In genomic region chr12:123705935-123706334, GRCh38 we compare ENCODE assay signal across 14 cellular contexts. TPM values are rescaled to one million over a fixed set of nuclear protein-coding genes. Genes with fewer than 3 reads are reported as not detected.
DNase-seq lines count a peak whose midpoint lies in the region; ATAC-seq lines count a peak whose summit lies in the region.
"Had no signal": no experiment of that assay in that cellular context is flagged by ENCODE, and none has a peak within 500 bp of the region (broad histone marks: within the 10 kb centered on the region; RNA-seq: fewer than 3 reads in every experiment).

No MANE protein-coding gene starts in this region.

- in situ Hi-C loops in KBM-7 (cut with MboI; ENCODE audit: low pct_unique_long_range_greater_than_20kb, low sequenced_read_pairs), result no loop called here

- POLR2A ChIA-PET in activated CD4-positive, alpha-beta T cell treated with anti-CD3 and anti-CD28 coated beads for 36 hours (lab: Charles Lee), result no interaction called here

- CTCF ChIA-PET in activated CD4-positive, alpha-beta T cell treated with anti-CD3 and anti-CD28 coated beads for 36 hours (lab: Charles Lee), result no interaction called here

- H3K27ac Mint-ChIP-seq in activated CD4-positive, alpha-beta T cell treated with anti-CD3 and anti-CD28 coated beads for 36 hours, result no peak overlapping the region
- H3K27ac Mint-ChIP-seq: naive thymus-derived CD4-positive, alpha-beta T cell had no signal

- peak; percentile 71 for ATAC-seq in activated CD4-positive, alpha-beta T cell treated with anti-CD3 and anti-CD28 coated beads for 36 hours
- no peak for ATAC-seq in HG02973 (IDR thresholded peaks at IDR 0.05; ENCODE audit: unreplicated experiment)
- ATAC-seq: naive thymus-derived CD4-positive, alpha-beta T cell had no signal

- DNase-seq in activated CD4-positive, alpha-beta T cell treated with anti-CD3 and anti-CD28 coated beads for 36 hours, result peak; percentile 37
- DNase-seq in activated CD4-positive, alpha-beta T cell treated with anti-CD3 and anti-CD28 coated beads, Interleukin-2, amount 50 U/mL, for 4 hours, result no peak
- peak; percentile 24 for DNase-seq in KBM-7
- peak; percentile 15 for DNase-seq in RPMI7951 (ENCODE audit: low read depth)
- peak; percentile 20 for DNase-seq in kidney tubule cell (ENCODE audit: low spot score)
- DNase-seq in stimulated activated CD4-positive, alpha-beta T cell treated with anti-CD3 and anti-CD28 coated beads, Interleukin-4, amount 100 ng/mL, for 4 hours, result no peak
- DNase-seq in stimulated activated CD4-positive, alpha-beta T cell treated with anti-CD3 and anti-CD28 coated beads, Interleukin-4, amount 100 ng/mL, for 1 hour, result no peak
- DNase-seq: activated naive CD4-positive, alpha-beta T cell; DMS153; left ventricle myocardium inferior; naive thymus-derived CD4-positive, alpha-beta T cell; NCI-H146; posterior cingulate gyrus had no signal

- no peak overlapping the region for H3K4me3 Mint-ChIP-seq in activated CD4-positive, alpha-beta T cell treated with anti-CD3 and anti-CD28 coated beads for 36 hours
- H3K4me3 Mint-ChIP-seq: naive thymus-derived CD4-positive, alpha-beta T cell had no signal

- H3K36me3 Mint-ChIP-seq in activated CD4-positive, alpha-beta T cell treated with anti-CD3 and anti-CD28 coated beads for 36 hours (ENCODE audit: low read depth), result peaks cover 3% of the 10 kb centered on the region

- H3K9me3 Mint-ChIP-seq in activated CD4-positive, alpha-beta T cell treated with anti-CD3 and anti-CD28 coated beads for 36 hours (ENCODE audit: low read depth), result no peaks in the 10 kb centered on the region
- H3K9me3 Mint-ChIP-seq: naive thymus-derived CD4-positive, alpha-beta T cell had no signal

- intact Hi-C loops in activated CD4-positive, alpha-beta T cell treated with anti-CD3 and anti-CD28 coated beads for 36 hours (cut with DNase I, micrococcal nuclease), result no loop called here

- H3K27me3 Mint-ChIP-seq in activated CD4-positive, alpha-beta T cell treated with anti-CD3 and anti-CD28 coated beads for 36 hours, result no peaks in the 10 kb centered on the region
- H3K27me3 Mint-ChIP-seq: naive thymus-derived CD4-positive, alpha-beta T cell had no signal

- H3K4me1 Mint-ChIP-seq in activated CD4-positive, alpha-beta T cell treated with anti-CD3 and anti-CD28 coated beads for 36 hours, result peaks cover 2% of the 10 kb centered on the region

RNA-seq across cellular contexts. Expression of gene ATP6V0A2, which starts 6.2 kb away (rescaled TPM):
- 10 to 100 TPM; 71.9 to 79.1 TPM for total RNA-seq in activated CD4-positive, alpha-beta T cell treated with anti-CD3 and anti-CD28 coated beads for 36 hours
- 6.5 and 7.9 TPM in 2 replicates for total RNA-seq in RPMI7951 (2014; rRNA removed; shearing (Covaris generic))

RNA-seq across cellular contexts. Expression of gene TCTN2, which starts 35.0 kb away (rescaled TPM):
- total RNA-seq in activated CD4-positive, alpha-beta T cell treated with anti-CD3 and anti-CD28 coated beads for 36 hours, result 1 to 10 TPM; 4.4 to 4.5 TPM
- total RNA-seq in RPMI7951 (2014; rRNA removed; shearing (Covaris generic)), result 15.2 and 18.3 TPM in 2 replicates

RNA-seq across cellular contexts. Expression of gene DNAH10, which starts 56.2 kb away (rescaled TPM):
- under 1 TPM; 0.16 to 0.37 TPM for total RNA-seq in activated CD4-positive, alpha-beta T cell treated with anti-CD3 and anti-CD28 coated beads for 36 hours
- total RNA-seq in RPMI7951 (2014; rRNA removed; shearing (Covaris generic)), result under 0.01 and 0.10 TPM in 2 replicates
- total RNA-seq: left ventricle myocardium inferior had no signal

Comparison
In these comparisons a context has a peak if more than half of its experiments do, and no peak if none do; other contexts are left out.
1. DNase-seq: peak in activated CD4-positive, alpha-beta T cell treated with anti-CD3 and anti-CD28 coated beads for 36 hours (single experiment), KBM-7 (single experiment), RPMI7951 (single experiment) and kidney tubule cell (single experiment); none in activated CD4-positive, alpha-beta T cell treated with anti-CD3 and anti-CD28 coated beads, Interleukin-2, amount 50 U/mL, for 4 hours (0 of 2), stimulated activated CD4-positive, alpha-beta T cell treated with anti-CD3 and anti-CD28 coated beads, Interleukin-4, amount 100 ng/mL, for 4 hours (0 of 2) and stimulated activated CD4-positive, alpha-beta T cell treated with anti-CD3 and anti-CD28 coated beads, Interleukin-4, amount 100 ng/mL, for 1 hour (single experiment).